ENCODE assay signal across 1 cellular context in the genomic region with DNA sequence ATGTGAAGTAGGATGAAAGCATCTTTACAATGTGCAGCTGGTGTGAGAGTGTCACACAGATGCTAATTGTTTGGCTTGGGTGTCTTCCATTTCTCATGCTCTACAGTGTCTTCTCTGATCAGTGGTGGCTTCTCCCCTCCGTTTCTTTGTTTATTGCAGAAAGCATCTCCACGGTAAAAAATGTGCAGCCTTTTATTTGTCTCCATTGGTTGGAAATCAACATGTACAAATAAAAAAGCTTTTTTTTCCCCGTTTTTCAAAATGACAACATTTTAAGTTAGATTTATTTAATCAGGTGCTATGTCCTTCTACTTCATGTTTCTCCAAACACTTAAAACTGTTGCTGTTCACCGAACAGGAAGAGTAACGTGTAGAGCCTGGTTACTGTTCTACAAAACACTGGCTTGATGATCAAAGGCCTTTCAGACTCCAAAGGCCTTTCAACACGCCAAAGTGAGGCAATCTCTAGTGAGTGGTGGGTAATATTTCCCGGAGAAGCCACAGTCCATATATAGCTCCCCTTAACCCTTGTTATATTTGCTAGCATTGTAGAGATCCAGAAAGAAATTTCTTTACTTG.
TF ChIP-seq lines count a peak whose summit lies in the region.

No MANE protein-coding gene starts in this region.

TF ChIP-seq in liver, 16 proteins besides CTCF, POLR2A, EP300 and RAD21 (continued from another document):
- TF ChIP-seq REST (IDR thresholded peaks at IDR 0.05): peak; percentile 36
- TF ChIP-seq, protein P1, sequence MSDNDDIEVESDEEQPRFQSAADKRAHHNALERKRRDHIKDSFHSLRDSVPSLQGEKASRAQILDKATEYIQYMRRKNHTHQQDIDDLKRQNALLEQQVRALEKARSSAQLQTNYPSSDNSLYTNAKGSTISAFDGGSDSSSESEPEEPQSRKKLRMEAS (IDR thresholded peaks at IDR 0.05): peak; percentile 50
- peak; percentile 51 to 54 for TF ChIP-seq RXRA (IDR thresholded peaks at IDR 0.05)
- peak; percentile 71 to 75 for TF ChIP-seq HNF4A (conservative IDR thresholded peaks at IDR 0.05)
- TF ChIP-seq SP1 (IDR thresholded peaks at IDR 0.05): peak; percentile 54
- TF ChIP-seq HNF4G (IDR thresholded peaks at IDR 0.05): peak; percentile 21
TF ChIP-seq in liver: peak in this region for 7; not testable (repeated sequence) for 9.
